ENCODE assay signal across 18 cellular contexts in the genomic region with DNA sequence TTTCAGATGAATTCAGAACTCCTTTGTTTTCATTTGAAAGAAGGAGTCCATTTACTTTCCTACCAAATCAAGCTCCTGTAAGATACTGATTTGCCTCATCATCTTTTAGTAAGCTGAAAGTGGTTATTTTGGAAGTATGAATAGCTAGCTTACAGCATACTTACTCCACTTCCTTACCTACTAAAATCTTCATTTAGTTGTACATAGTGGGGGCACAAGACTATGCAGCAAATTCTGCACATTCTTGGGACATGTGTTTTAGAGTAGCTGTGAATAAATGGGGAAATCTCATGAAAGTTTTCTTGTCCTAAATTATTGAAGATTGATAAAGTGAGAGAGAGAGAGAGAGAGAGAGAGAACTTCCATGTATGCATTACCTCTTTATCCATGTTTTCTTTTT.
DNase-seq lines count a peak whose midpoint lies in the region; ATAC-seq and TF ChIP-seq lines count a peak whose summit lies in the region.
"Had no signal": no experiment of that assay in that cellular context is flagged by ENCODE, and none has a peak within 500 bp of the region (broad histone marks: within the 10 kb centered on the region; RNA-seq: fewer than 3 reads in every experiment).

No MANE protein-coding gene starts in this region.

- H3K36me3 ChIP-seq in Caco-2 (ENCODE audit: control insufficient read depth, insufficient read depth, low read length) (no peaks in the 10 kb centered on the region), SJSA1 (no peaks in the 10 kb centered on the region), neural progenitor cell (no peaks in the 10 kb centered on the region)
- H3K36me3 ChIP-seq: BLaER1 treated with 17β-estradiol and CSF1 and Interleukin-3, amounts not matched to agents 10 nM and 100 nM; HAP-1 had no signal

- H3K9me3 Mint-ChIP-seq in Caco-2 (ENCODE audit: unreplicated experiment) (peaks cover 35% of the 10 kb centered on the region), neural progenitor cell (no peaks in the 10 kb centered on the region)
- H3K9me3 Mint-ChIP-seq: CD8-positive, alpha-beta T cell had no signal

- H3K36me3 Mint-ChIP-seq in Caco-2 (ENCODE audit: insufficient read depth, unreplicated experiment) = no peaks in the 10 kb centered on the region
- no peaks in the 10 kb centered on the region for H3K36me3 Mint-ChIP-seq in neural progenitor cell
- H3K36me3 Mint-ChIP-seq: CD8-positive, alpha-beta T cell; IgD-negative memory B cell had no signal

- DNase-seq in Caco-2 = no peak
- DNase-seq in SJSA1 (ENCODE audit: low read depth in 1 of 2, low spot score in 2 of 2) = no peak
- DNase-seq in iris pigment epithelial cell (ENCODE audit: low read depth) = peak; percentile 10
- DNase-seq in left lobe of liver (ENCODE audit: low spot score) = no peak
- DNase-seq in glomerular visceral epithelial cell (ENCODE audit: extremely low spot score) = no peak
- DNase-seq in kidney tubule cell (ENCODE audit: low spot score) = no peak
- DNase-seq in neural progenitor cell (ENCODE audit: low spot score) = no peak
- DNase-seq: 8988T; CD8-positive, alpha-beta T cell; DMS 273 treated with DMSO at 0.1 percent for 48 hours; DMS53; DND-41; EL had no signal

- no peaks in the 10 kb centered on the region for H3F3A ChIP-seq in neural progenitor cell (ENCODE audit: low read depth)

- no peak overlapping the region for H3K9ac ChIP-seq in neural progenitor cell
- H3K9ac ChIP-seq: BLaER1 treated with 17β-estradiol and CSF1 and Interleukin-3, amounts not matched to agents 10 nM and 100 nM had no signal

- POLR2A ChIA-PET in Caco-2 (lab: Charles Lee) = no interaction called here

- peak overlapping the region; percentile 35 for H3K27ac Mint-ChIP-seq in Caco-2 (ENCODE audit: unreplicated experiment)
- no peak overlapping the region for H3K27ac Mint-ChIP-seq in neural progenitor cell
- H3K27ac Mint-ChIP-seq: B cell; CD8-positive, alpha-beta T cell; IgD-negative memory B cell had no signal

- H3K27ac ChIP-seq in SJSA1 (peak overlapping the region; percentile 63), neural progenitor cell (no peak overlapping the region)
- H3K27ac ChIP-seq: BLaER1 treated with 17β-estradiol and CSF1 and Interleukin-3, amounts not matched to agents 10 nM and 100 nM had no signal

- no peaks in the 10 kb centered on the region for H3K27me3 Mint-ChIP-seq in Caco-2 (ENCODE audit: insufficient read depth, unreplicated experiment)
- no peaks in the 10 kb centered on the region for H3K27me3 Mint-ChIP-seq in neural progenitor cell (ENCODE audit: insufficient read depth, low read depth)
- H3K27me3 Mint-ChIP-seq: B cell, IgD-negative memory B cell had no signal

- no TSS peak for BruUV-seq in Caco-2 (replicated peaks; lab: Mats Ljungman, UMichigan)

- H3K4me3 ChIP-seq in Caco-2 (ENCODE audit: low read depth, low read length) (no peak overlapping the region), SJSA1 (no peak overlapping the region), neural progenitor cell (no peak overlapping the region)
- H3K4me3 ChIP-seq: BLaER1 treated with 17β-estradiol and CSF1 and Interleukin-3, amounts not matched to agents 10 nM and 100 nM; GM12878; HAP-1 had no signal

- TF ChIP-seq CTCF in Caco-2 (IDR thresholded peaks at IDR 0.05; ENCODE audit: insufficient read depth in 1 of 2, low read depth in 1 of 2, low read length in 1 of 2, severe bottlenecking in 1 of 2, unreplicated experiment in 1 of 2) = no peak
- TF ChIP-seq CTCF in neural progenitor cell (IDR thresholded peaks at IDR 0.05) = no peak

- no peak overlapping the region for H3K4me3 Mint-ChIP-seq in Caco-2 (ENCODE audit: unreplicated experiment)
- H3K4me3 Mint-ChIP-seq in neural progenitor cell = no peak overlapping the region
- H3K4me3 Mint-ChIP-seq: B cell; CD8-positive, alpha-beta T cell; IgD-negative memory B cell had no signal

- ATAC-seq in left lobe of liver = no peak
- ATAC-seq: CD8-positive, alpha-beta T cell; GM12878 had no signal

- CTCF ChIA-PET in Caco-2 (lab: Charles Lee) = no interaction called here

- no peaks in the 10 kb centered on the region for H3K27me3 ChIP-seq in Caco-2 (replicated peaks; ENCODE audit: control insufficient read depth, insufficient read depth, low read length)
- H3K27me3 ChIP-seq in SJSA1 (replicated peaks) = no peaks in the 10 kb centered on the region
- H3K27me3 ChIP-seq in neural progenitor cell = no peaks in the 10 kb centered on the region
- H3K27me3 ChIP-seq: BLaER1 treated with 17β-estradiol and CSF1 and Interleukin-3, amounts not matched to agents 10 nM and 100 nM had no signal

- H3K4me1 Mint-ChIP-seq in Caco-2 (ENCODE audit: low read depth, unreplicated experiment) = peaks cover 12% of the 10 kb centered on the region
- H3K4me1 Mint-ChIP-seq in neural progenitor cell = no peaks in the 10 kb centered on the region
- H3K4me1 Mint-ChIP-seq: B cell had no signal

- H3K79me2 ChIP-seq in neural progenitor cell (ENCODE audit: low read depth) = no peaks in the 10 kb centered on the region

- H3K9me3 ChIP-seq in Caco-2 (peaks cover 4% of the 10 kb centered on the region; the same call in 1 of the 2 replicates), SJSA1 (replicated peaks) (no peaks in the 10 kb centered on the region), neural progenitor cell (ENCODE audit: low read depth) (no peaks in the 10 kb centered on the region)
- H3K9me3 ChIP-seq: BLaER1 treated with 17β-estradiol and CSF1 and Interleukin-3, amounts not matched to agents 10 nM and 100 nM; HAP-1 had no signal

- no peak overlapping the region for H2AFZ ChIP-seq in neural progenitor cell (replicated peaks)

- H3K4me2 ChIP-seq in neural progenitor cell = no peak overlapping the region
- H3K4me2 ChIP-seq: BLaER1 treated with 17β-estradiol and CSF1 and Interleukin-3, amounts not matched to agents 10 nM and 100 nM had no signal

- no peaks in the 10 kb centered on the region for H4K20me1 ChIP-seq in neural progenitor cell (ENCODE audit: low read depth)
- H4K20me1 ChIP-seq: BLaER1 treated with 17β-estradiol and CSF1 and Interleukin-3, amounts not matched to agents 10 nM and 100 nM had no signal

- intact Hi-C loops in Caco-2 (cut with micrococcal nuclease; ENCODE audit: unreplicated experiment) = no loop called here

- H3K4me1 ChIP-seq in Caco-2 (peaks cover 8% of the 10 kb centered on the region; the same call in 1 of the 2 replicates), SJSA1 (replicated peaks) (peaks cover 33% of the 10 kb centered on the region), neural progenitor cell (no peaks in the 10 kb centered on the region)
- H3K4me1 ChIP-seq: BLaER1 treated with 17β-estradiol and CSF1 and Interleukin-3, amounts not matched to agents 10 nM and 100 nM had no signal
